Comparison of ENCODE assay signal across 21 cellular contexts in genomic region chr4:79862842-79863241, GRCh38.
"Had no signal": no experiment of that assay in that cellular context is flagged by ENCODE, and none has a peak within 500 bp of the region (broad histone marks: within the 10 kb centered on the region; RNA-seq: fewer than 3 reads in every experiment).

No MANE protein-coding gene starts in this region.

- H3K27me3 Mint-ChIP-seq: activated naive CD8-positive, alpha-beta T cell treated with anti-CD3 and anti-CD28 coated beads for 36 hours; T-helper 17 cell had no signal

- H3K4me3 ChIP-seq: breast epithelium, coronary artery, esophagus squamous epithelium, gastroesophageal sphincter, lower lobe of right lung, mucosa of descending colon, upper lobe of left lung had no signal

- H3K4me1 Mint-ChIP-seq: activated naive CD8-positive, alpha-beta T cell treated with anti-CD3 and anti-CD28 coated beads for 36 hours; endodermal cell; T-helper 17 cell had no signal

- H3K9me3 Mint-ChIP-seq: activated naive CD8-positive, alpha-beta T cell treated with anti-CD3 and anti-CD28 coated beads for 36 hours; activated T-cell treated with anti-CD3 and anti-CD28 coated beads, Interleukin-2, amount 50 U/mL, for 4 hours; endodermal cell had no signal

- H3K27me3 ChIP-seq: breast epithelium, esophagus squamous epithelium, gastroesophageal sphincter, upper lobe of left lung had no signal

- H3K36me3 Mint-ChIP-seq: activated naive CD8-positive, alpha-beta T cell treated with anti-CD3 and anti-CD28 coated beads for 36 hours had no signal

- H3K27ac Mint-ChIP-seq: activated naive CD8-positive, alpha-beta T cell treated with anti-CD3 and anti-CD28 coated beads for 36 hours; endodermal cell; T-helper 17 cell had no signal

- H3K36me3 ChIP-seq: breast epithelium, esophagus squamous epithelium, gastroesophageal sphincter, lower lobe of right lung, upper lobe of left lung had no signal

- DNase-seq: activated CD4-positive, alpha-beta T cell treated with anti-CD3 and anti-CD28 coated beads for 4 hours; activated CD4-positive, alpha-beta T cell treated with anti-CD3 and anti-CD28 coated beads, Interleukin-2, amount 50 U/mL, for 48 hours; activated CD4-positive, CD25-positive, alpha-beta regulatory T cell; activated CD8-positive, alpha-beta memory T cell treated with anti-CD3 and anti-CD28 coated beads, Interleukin-2, amount 50 U/mL, for 48 hours; activated naive CD4-positive, alpha-beta T cell treated with Interleukin-2 at 50 U/mL for 16 hours; activated naive CD8-positive, alpha-beta T cell treated with anti-CD3 and anti-CD28 coated beads for 36 hours; activated T-cell treated with anti-CD3 and anti-CD28 coated beads, Interleukin-2, amount 50 U/mL, for 4 hours; endodermal cell; esophagus squamous epithelium; left colon; lower lobe of right lung; mesendoderm; mucosa of descending colon; posterior cingulate gyrus; stimulated activated CD4-positive, alpha-beta T cell treated with anti-CD3 and anti-CD28 coated beads, Interleukin-4, amount 100 ng/mL, for 1 hour; stimulated activated naive CD4-positive, alpha-beta T cell treated with Interleukin-2 at 50 U/mL for 16 hours; T-helper 17 cell; upper lobe of left lung had no signal

- H3K4me3 Mint-ChIP-seq: activated naive CD8-positive, alpha-beta T cell treated with anti-CD3 and anti-CD28 coated beads for 36 hours; activated T-cell treated with anti-CD3 and anti-CD28 coated beads, Interleukin-2, amount 50 U/mL, for 4 hours; endodermal cell; T-helper 17 cell had no signal

- H3K4me1 ChIP-seq: breast epithelium, esophagus squamous epithelium, lower lobe of right lung, upper lobe of left lung had no signal

- H3K9me3 ChIP-seq: breast epithelium, esophagus squamous epithelium, gastroesophageal sphincter, lower lobe of right lung, mucosa of descending colon, upper lobe of left lung had no signal

- ATAC-seq: activated T-cell treated with anti-CD3 and anti-CD28 coated beads, Interleukin-2, amount 50 U/mL, for 4 hours; gastroesophageal sphincter; left colon; lower lobe of right lung; mucosa of descending colon; T-helper 17 cell had no signal
